ENCODE assay signal across 12 cellular contexts in genomic region chr21:43262427-43262826, GRCh38.
A peak's percentile ranks its signal among the peaks of the same experiment; 100 is the strongest.
DNase-seq lines count a peak whose midpoint lies in the region; ATAC-seq and TF ChIP-seq lines count a peak whose summit lies in the region.
"Had no signal": no experiment of that assay in that cellular context is flagged by ENCODE, and none has a peak within 500 bp of the region (broad histone marks: within the 10 kb centered on the region; RNA-seq: fewer than 3 reads in every experiment).

No MANE protein-coding gene starts in this region.

- no peak overlapping the region for H3K27ac Mint-ChIP-seq in activated T-helper 17 cell treated with anti-CD3 and anti-CD28 coated beads, Interleukin-2, amount 50 U/mL, for 72 hours
- H3K27ac Mint-ChIP-seq in naive thymus-derived CD4-positive, alpha-beta T cell: peak overlapping the region in 3 of 9 donors; percentile 7 to 35 (median 35)
- H3K27ac Mint-ChIP-seq: activated CD4-positive, alpha-beta T cell treated with anti-CD3 and anti-CD28 coated beads for 36 hours had no signal

- TF ChIP-seq CTCF in AG10803 (conservative IDR thresholded peaks at IDR 0.05; ENCODE audit: low read length): no peak

- POLR2A ChIA-PET in naive thymus-derived CD4-positive, alpha-beta T cell (lab: Charles Lee): no interaction called here

- H3K27me3 Mint-ChIP-seq in activated T-helper 17 cell treated with anti-CD3 and anti-CD28 coated beads, Interleukin-2, amount 50 U/mL, for 72 hours: no peaks in the 10 kb centered on the region
- no peaks in the 10 kb centered on the region for H3K27me3 Mint-ChIP-seq in naive thymus-derived CD4-positive, alpha-beta T cell
- H3K27me3 Mint-ChIP-seq: activated CD4-positive, alpha-beta T cell treated with anti-CD3 and anti-CD28 coated beads for 36 hours had no signal

- no peak overlapping the region for H3K4me3 ChIP-seq in AG10803 (ENCODE audit: low read length)
- no peak overlapping the region for H3K4me3 ChIP-seq in naive thymus-derived CD4-positive, alpha-beta T cell (ENCODE audit: low read length)

- H3K4me1 Mint-ChIP-seq in activated T-helper 17 cell treated with anti-CD3 and anti-CD28 coated beads, Interleukin-2, amount 50 U/mL, for 72 hours: no peaks in the 10 kb centered on the region
- H3K4me1 Mint-ChIP-seq in naive thymus-derived CD4-positive, alpha-beta T cell: peaks cover 0 to 5% (median 0%) of the 10 kb centered on the region in 7 donors
- H3K4me1 Mint-ChIP-seq: activated CD4-positive, alpha-beta T cell treated with anti-CD3 and anti-CD28 coated beads for 36 hours had no signal

- CTCF ChIA-PET in naive thymus-derived CD4-positive, alpha-beta T cell (lab: Charles Lee): no interaction called here

- H3K4me3 Mint-ChIP-seq in activated T-helper 17 cell treated with anti-CD3 and anti-CD28 coated beads, Interleukin-2, amount 50 U/mL, for 72 hours: no peak overlapping the region
- peak overlapping the region in 1 of 10 donors; percentile 1 for H3K4me3 Mint-ChIP-seq in naive thymus-derived CD4-positive, alpha-beta T cell
- H3K4me3 Mint-ChIP-seq: activated CD4-positive, alpha-beta T cell treated with anti-CD3 and anti-CD28 coated beads for 36 hours had no signal

- no peaks in the 10 kb centered on the region for H3K36me3 Mint-ChIP-seq in activated T-helper 17 cell treated with anti-CD3 and anti-CD28 coated beads, Interleukin-2, amount 50 U/mL, for 72 hours (ENCODE audit: low read depth)
- H3K36me3 Mint-ChIP-seq in naive thymus-derived CD4-positive, alpha-beta T cell: no peaks in the 10 kb centered on the region

- no peaks in the 10 kb centered on the region for H3K36me3 ChIP-seq in naive thymus-derived CD4-positive, alpha-beta T cell (ENCODE audit: control insufficient read depth in 2 of 3, insufficient read depth in 3 of 3, low read length in 3 of 3)

- intact Hi-C loops in naive thymus-derived CD4-positive, alpha-beta T cell (cut with micrococcal nuclease): no loop called here

- H3K27me3 ChIP-seq in naive thymus-derived CD4-positive, alpha-beta T cell (ENCODE audit: control insufficient read depth in 2 of 2, insufficient read depth in 2 of 2, low read length in 2 of 2): no peaks in the 10 kb centered on the region

- DNase-seq in AG10803 (ENCODE audit: low read depth) (peak; percentile 11), glomerular visceral epithelial cell (ENCODE audit: extremely low spot score) (peak; percentile 38), hepatic stellate cell (ENCODE audit: low spot score) (no peak), DMS79 treated with DMSO at 0.1 percent for 48 hours (lab: John Stamatoyannopoulos, UW) (no peak), NOMO-1 treated with DMSO at 0.1 percent for 48 hours (lab: John Stamatoyannopoulos, UW; ENCODE audit: unreplicated experiment) (no peak), HuH-7 (ENCODE audit: low spot score) (no peak)
- DNase-seq in naive thymus-derived CD4-positive, alpha-beta T cell: no peak
- DNase-seq: activated CD4-positive, alpha-beta T cell treated with anti-CD3 and anti-CD28 coated beads for 36 hours; activated naive CD4-positive, alpha-beta T cell treated with anti-CD3 and anti-CD28 coated beads, Interleukin-2, amount 50 U/mL, for 16 hours; Karpas-422; NCI-H2029 treated with DMSO at 0.1 percent for 48 hours had no signal

- peak; percentile 29 for ATAC-seq in activated T-helper 17 cell treated with anti-CD3 and anti-CD28 coated beads, Interleukin-2, amount 50 U/mL, for 72 hours (replicated peaks)
- ATAC-seq in naive thymus-derived CD4-positive, alpha-beta T cell: peak; percentile 65
- ATAC-seq: activated CD4-positive, alpha-beta T cell treated with anti-CD3 and anti-CD28 coated beads for 36 hours had no signal

- H3K27ac ChIP-seq in naive thymus-derived CD4-positive, alpha-beta T cell (ENCODE audit: low read depth, low read length): no peak overlapping the region

- H3K9me3 Mint-ChIP-seq in activated T-helper 17 cell treated with anti-CD3 and anti-CD28 coated beads, Interleukin-2, amount 50 U/mL, for 72 hours: no peaks in the 10 kb centered on the region
- H3K9me3 Mint-ChIP-seq in naive thymus-derived CD4-positive, alpha-beta T cell: peaks cover 0 to 5% (median 0%) of the 10 kb centered on the region in 11 donors

- no peaks in the 10 kb centered on the region for H3K4me1 ChIP-seq in naive thymus-derived CD4-positive, alpha-beta T cell (ENCODE audit: control insufficient read depth in 2 of 2, insufficient read depth in 2 of 2, low read length in 2 of 2)

- H3K9me3 ChIP-seq in naive thymus-derived CD4-positive, alpha-beta T cell (ENCODE audit: control insufficient read depth in 2 of 3, low read length in 3 of 3): no peaks in the 10 kb centered on the region

Comparison
In these comparisons a context has a peak if more than half of its experiments do, and no peak if none do; other contexts are left out.
1. DNase-seq: peak in AG10803 (single experiment) and glomerular visceral epithelial cell (single experiment); none in naive thymus-derived CD4-positive, alpha-beta T cell (0 of 9), hepatic stellate cell (single experiment), DMS79 treated with DMSO at 0.1 percent for 48 hours (single experiment), NOMO-1 treated with DMSO at 0.1 percent for 48 hours (single experiment) and HuH-7 (single experiment).